1 cellular context compared by ENCODE assay signal in the genomic region with DNA sequence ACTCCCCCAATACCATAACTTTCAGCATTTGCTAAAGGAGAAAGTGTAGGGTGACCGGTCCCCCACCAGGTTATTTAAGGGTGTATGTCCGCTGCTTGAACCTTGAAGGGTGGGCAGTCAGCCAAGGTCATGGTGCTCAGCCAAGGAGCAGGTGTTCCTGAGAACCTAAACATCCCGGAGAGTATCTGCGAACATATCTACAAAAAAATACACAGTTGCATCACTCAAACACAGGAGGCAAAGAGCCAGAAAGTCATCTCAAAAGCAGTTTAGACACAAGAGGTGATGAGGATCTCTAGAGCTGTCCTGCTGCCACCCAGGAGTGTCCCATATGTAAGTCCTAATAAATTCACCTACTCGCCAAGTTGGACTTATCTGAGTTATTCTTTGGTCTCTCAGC.
A peak's percentile ranks its signal among the peaks of the same experiment; 100 is the strongest.
TF ChIP-seq lines count a peak whose summit lies in the region.

No MANE protein-coding gene starts in this region.

TF ChIP-seq in GM12878, 131 proteins besides CTCF, POLR2A, EP300 and RAD21:
- TF ChIP-seq EGR1 (IDR thresholded peaks at IDR 0.05; ENCODE audit: borderline replicate concordance in 1 of 2, low read depth in 2 of 2, low read length in 2 of 2) (0 out of 3 replicates have a peak, but pooled peaks of 1 of the 2 experiments have one; percentile 9), GATAD2B (conservative IDR thresholded peaks at IDR 0.05; ENCODE audit: low read depth) (no peak)
- TF ChIP-seq, protein P1, sequence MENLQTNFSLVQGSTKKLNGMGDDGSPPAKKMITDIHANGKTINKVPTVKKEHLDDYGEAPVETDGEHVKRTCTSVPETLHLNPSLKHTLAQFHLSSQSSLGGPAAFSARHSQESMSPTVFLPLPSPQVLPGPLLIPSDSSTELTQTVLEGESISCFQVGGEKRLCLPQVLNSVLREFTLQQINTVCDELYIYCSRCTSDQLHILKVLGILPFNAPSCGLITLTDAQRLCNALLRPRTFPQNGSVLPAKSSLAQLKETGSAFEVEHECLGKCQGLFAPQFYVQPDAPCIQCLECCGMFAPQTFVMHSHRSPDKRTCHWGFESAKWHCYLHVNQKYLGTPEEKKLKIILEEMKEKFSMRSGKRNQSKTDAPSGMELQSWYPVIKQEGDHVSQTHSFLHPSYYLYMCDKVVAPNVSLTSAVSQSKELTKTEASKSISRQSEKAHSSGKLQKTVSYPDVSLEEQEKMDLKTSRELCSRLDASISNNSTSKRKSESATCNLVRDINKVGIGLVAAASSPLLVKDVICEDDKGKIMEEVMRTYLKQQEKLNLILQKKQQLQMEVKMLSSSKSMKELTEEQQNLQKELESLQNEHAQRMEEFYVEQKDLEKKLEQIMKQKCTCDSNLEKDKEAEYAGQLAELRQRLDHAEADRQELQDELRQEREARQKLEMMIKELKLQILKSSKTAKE (IDR thresholded peaks at IDR 0.05; ENCODE audit: low read depth, poor library complexity, severe bottlenecking), result no peak
